Comparison of ENCODE assay signal across 11 cellular contexts in the genomic region with DNA sequence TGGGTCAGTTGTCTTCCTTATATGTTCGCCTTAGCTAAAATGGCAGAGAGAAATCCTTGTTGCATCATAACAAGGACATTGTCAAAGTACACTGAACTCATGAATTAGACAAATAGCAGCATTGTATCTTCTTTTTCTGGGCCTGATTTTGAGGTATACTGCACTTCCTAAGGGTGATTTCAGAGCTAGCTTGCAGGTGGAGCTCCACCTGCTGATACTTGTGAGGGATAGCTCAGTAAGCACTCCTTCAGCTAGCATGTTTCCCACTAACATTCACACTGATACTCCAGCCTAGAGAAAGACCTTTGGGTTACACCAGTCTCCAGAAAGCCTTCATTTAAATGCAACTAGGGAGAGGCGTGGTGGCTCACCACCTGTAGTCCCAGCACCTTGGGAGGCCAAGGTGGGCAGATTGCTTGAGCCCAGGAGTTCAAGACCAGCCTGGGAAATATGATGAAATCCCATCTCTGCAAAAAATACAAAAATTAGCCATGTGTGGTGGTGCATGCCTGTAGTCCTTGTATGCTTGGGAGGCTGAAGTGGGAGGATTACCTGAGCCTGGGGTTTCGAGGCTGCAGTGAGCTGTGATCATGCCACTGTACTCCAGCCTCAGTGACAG. TPM values are rescaled to one million over a fixed set of nuclear protein-coding genes. Genes with fewer than 3 reads are reported as not detected.
A peak's percentile ranks its signal among the peaks of the same experiment; 100 is the strongest.
DNase-seq lines count a peak whose midpoint lies in the region; ATAC-seq, FAIRE-seq and TF ChIP-seq lines count a peak whose summit lies in the region.
"Had no signal": no experiment of that assay in that cellular context is flagged by ENCODE, and none has a peak within 500 bp of the region (broad histone marks: within the 10 kb centered on the region; RNA-seq: fewer than 3 reads in every experiment).

No MANE protein-coding gene starts in this region.

- no peak for FAIRE-seq in pancreas (lab: Jason Lieb, UNC)

- no peak overlapping the region for H3K27ac ChIP-seq in body of pancreas
- no peak overlapping the region for H3K27ac ChIP-seq in pancreas

- H3K36me3 ChIP-seq in body of pancreas (replicated peaks in 1 of 2; ENCODE audit: insufficient read depth in 1 of 2, low read depth in 2 of 2) (no peaks in the 10 kb centered on the region), pancreas (no peaks in the 10 kb centered on the region)

- H3K9me3 ChIP-seq in body of pancreas (no peaks in the 10 kb centered on the region), pancreas (no peaks in the 10 kb centered on the region)

- intact Hi-C loops in body of pancreas (cut with DNase I), result no loop called here
- intact Hi-C loops in pancreas (cut with DNase I), result no loop called here

- TF ChIP-seq POLR2A in body of pancreas (IDR thresholded peaks at IDR 0.05), result no peak

- ATAC-seq in body of pancreas (no peak), pancreas (peak in 3 of 4 donors; percentile 58 to 80 (median 61))

- 77 to 89% methylated on average over 3 of the region's 3 CpGs for WGBS in body of pancreas, 2 donors
- WGBS in pancreas, 2 donors, result 69 to 72% methylated on average over 3 of the region's 3 CpGs

- no peaks in the 10 kb centered on the region for H3K4me1 ChIP-seq in body of pancreas
- H3K4me1 ChIP-seq in pancreas, result no peaks in the 10 kb centered on the region

- DNase-seq in NCI-H748 (lab: John Stamatoyannopoulos, UW; ENCODE audit: unreplicated experiment), result peak; percentile 14
- no peak for DNase-seq in NCI-H748 treated with DMSO at 0.1 percent for 48 hours (lab: John Stamatoyannopoulos, UW)
- DNase-seq in M059J (ENCODE audit: low read depth), result peak; percentile 12
- DNase-seq in body of pancreas, result peak in 2 of 4 donors; percentile 7 to 8
- no peak for DNase-seq in pancreas
- DNase-seq in HK-2 (ENCODE audit: unreplicated experiment), result no peak
- DNase-seq in SIG-M5 (lab: John Stamatoyannopoulos, UW), result no peak
- no peak for DNase-seq in stimulated activated CD4-positive, alpha-beta T cell treated with anti-CD3 and anti-CD28 coated beads, Interleukin-4, amount 100 ng/mL, for 1 hour
- DNase-seq: activated CD4-positive, alpha-beta T cell treated with anti-CD3 and anti-CD28 coated beads for 1 hour; stimulated activated CD4-positive, alpha-beta T cell treated with anti-CD3 and anti-CD28 coated beads, Interleukin-4, amount 100 ng/mL, for 24 hours had no signal

- no peaks in the 10 kb centered on the region for H3K27me3 ChIP-seq in body of pancreas
- no peaks in the 10 kb centered on the region for H3K27me3 ChIP-seq in pancreas

- TF ChIP-seq CTCF in body of pancreas (IDR thresholded peaks at IDR 0.05), result peak in 6 of 7 experiments; percentile 11 to 43 (median 29)
- no peak for TF ChIP-seq CTCF in pancreas (IDR thresholded peaks at IDR 0.05)

- H3K4me3 ChIP-seq in body of pancreas (no peak overlapping the region), pancreas (no peak overlapping the region)
- H3K4me3 ChIP-seq: lung had no signal

RNA-seq across cellular contexts. Expression of a gene that starts 29.8 kb away (rescaled TPM):
- 6.1 and 7.3 TPM in 2 replicates for total RNA-seq in M059J (2014; rRNA removed; shearing (Covaris generic))
- 10 to 100 TPM in 1 of 2 donors, 1 to 10 TPM in 1; 9.6 to 13.2 TPM for total RNA-seq in body of pancreas
- 1 to 10 TPM; 1.7 to 9.6 (median 4.2) TPM for total RNA-seq in pancreas
- polyA plus RNA-seq in pancreas, result 10 to 100 TPM in 1 of 2 donors, 1 to 10 TPM in 1; 3.0 to 11.0 TPM

Comparison
In these comparisons a context has a peak if more than half of its experiments do, and no peak if none do; other contexts are left out.
1. DNase-seq: peak in NCI-H748 (single experiment) and M059J (single experiment); none in NCI-H748 treated with DMSO at 0.1 percent for 48 hours (single experiment), pancreas (0 of 6), HK-2 (single experiment), SIG-M5 (single experiment) and stimulated activated CD4-positive, alpha-beta T cell treated with anti-CD3 and anti-CD28 coated beads, Interleukin-4, amount 100 ng/mL, for 1 hour (single experiment).
2. CTCF ChIP-seq: peak in body of pancreas (6 of 7); none in pancreas (0 of 4).